In the genomic region with DNA sequence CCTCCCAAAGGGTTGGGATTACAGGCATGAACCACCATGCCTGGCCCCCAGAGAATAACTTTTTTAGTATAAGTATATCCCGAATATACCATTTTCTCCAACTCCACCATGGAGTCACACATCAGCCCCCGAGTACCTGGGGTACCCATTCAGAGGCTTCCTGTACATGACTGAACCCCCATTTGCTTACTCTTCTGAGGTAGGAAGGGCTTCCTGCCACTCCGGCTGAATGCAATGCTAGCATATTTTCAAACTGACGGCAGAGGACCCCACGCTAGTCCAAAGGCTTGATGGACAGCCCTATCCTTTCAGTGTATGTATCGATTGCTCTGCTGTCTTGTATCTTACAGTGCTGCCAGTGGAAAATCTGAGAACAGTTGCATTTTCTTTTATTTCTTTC, we compare ENCODE assay signal across 20 cellular contexts.
DNase-seq lines count a peak whose midpoint lies in the region; ATAC-seq and TF ChIP-seq lines count a peak whose summit lies in the region.
"Had no signal": no experiment of that assay in that cellular context is flagged by ENCODE, and none has a peak within 500 bp of the region (broad histone marks: within the 10 kb centered on the region; RNA-seq: fewer than 3 reads in every experiment).

No MANE protein-coding gene starts in this region.

- H4K20me1 ChIP-seq in IMR-90 (ENCODE audit: insufficient read depth, low read length), result no peaks in the 10 kb centered on the region
- H4K20me1 ChIP-seq: BLaER1 treated with 17β-estradiol and CSF1 and Interleukin-3, amounts not matched to agents 10 nM and 100 nM had no signal

- no peak overlapping the region for H2BK12ac ChIP-seq in mesenchymal stem cell (ENCODE audit: low read length in 2 of 2)

- CTCF ChIA-PET in IMR-90 (lab: Yijun Ruan, JAX), result no interaction called here

- H3K9ac ChIP-seq in IMR-90 (ENCODE audit: low read depth, low read length) (no peak overlapping the region), mesenchymal stem cell (ENCODE audit: low read length) (no peak overlapping the region)
- H3K9ac ChIP-seq: BLaER1 treated with 17β-estradiol and CSF1 and Interleukin-3, amounts not matched to agents 10 nM and 100 nM had no signal

- H3K14ac ChIP-seq in IMR-90 (replicated peaks; ENCODE audit: low read depth, low read length) (no peak overlapping the region), mesenchymal stem cell (ENCODE audit: low read length in 2 of 2) (no peak overlapping the region)

- H3K4me2 ChIP-seq in IMR-90 (ENCODE audit: low read depth, low read length) (no peak overlapping the region), mesenchymal stem cell (ENCODE audit: low read length, poor library complexity, severe bottlenecking) (no peak overlapping the region)
- H3K4me2 ChIP-seq: A549; BLaER1 treated with 17β-estradiol and CSF1 and Interleukin-3, amounts not matched to agents 10 nM and 100 nM had no signal

- H3K9me1 ChIP-seq in IMR-90 (ENCODE audit: insufficient read depth, low read length), result no peaks in the 10 kb centered on the region

- no peaks in the 10 kb centered on the region for H3K27me3 ChIP-seq in IMR-90 (ENCODE audit: control insufficient read depth, insufficient read depth, low read length)
- H3K27me3 ChIP-seq in esophagus muscularis mucosa, result no peaks in the 10 kb centered on the region
- H3K27me3 ChIP-seq in mesenchymal stem cell (ENCODE audit: control insufficient read depth in 1 of 2, insufficient read depth in 1 of 2, low read length in 2 of 2), result no peaks in the 10 kb centered on the region
- H3K27me3 ChIP-seq in brain microvascular endothelial cell (replicated peaks), result no peaks in the 10 kb centered on the region
- no peaks in the 10 kb centered on the region for H3K27me3 ChIP-seq in gastrocnemius medialis
- H3K27me3 ChIP-seq: BLaER1 treated with 17β-estradiol and CSF1 and Interleukin-3, amounts not matched to agents 10 nM and 100 nM had no signal

- no peak overlapping the region for H2BK20ac ChIP-seq in IMR-90 (ENCODE audit: low read depth, low read length)

- H3K79me1 ChIP-seq in IMR-90 (ENCODE audit: low read depth in 1 of 2, low read length in 2 of 2), result no peaks in the 10 kb centered on the region
- H3K79me1 ChIP-seq in mesenchymal stem cell (replicated peaks; ENCODE audit: low read length, poor library complexity, severe bottlenecking), result no peaks in the 10 kb centered on the region

- H2AK5ac ChIP-seq in IMR-90 (ENCODE audit: low read depth, low read length), result no peak overlapping the region
- peak overlapping the region; percentile 17 for H2AK5ac ChIP-seq in mesenchymal stem cell (ENCODE audit: low read length, severe bottlenecking)

- no TSS peak for BruUV-seq in IMR-90 (replicated peaks; lab: Mats Ljungman, UMichigan)

- POLR2A ChIA-PET in IMR-90 (lab: Charles Lee; ENCODE audit: unreplicated experiment), result no interaction called here

- no peak overlapping the region for H2AK9ac ChIP-seq in IMR-90 (replicated peaks; ENCODE audit: low read depth, low read length, poor library complexity)

- no peak for TF ChIP-seq POLR2A in IMR-90 (IDR thresholded peaks at IDR 0.05; ENCODE audit: low read depth, low read length)
- no peak for TF ChIP-seq POLR2A in esophagus muscularis mucosa (IDR thresholded peaks at IDR 0.05; ENCODE audit: low read depth)
- no peak for TF ChIP-seq POLR2A in gastrocnemius medialis (IDR thresholded peaks at IDR 0.05)

- 100% methylated on average over 4 of the region's 6 CpGs; no CpG with 5 or more reads in 1 of the 2 experiments for WGBS in IMR-90 (ENCODE audit: extremely low coverage in 2 of 2, insufficient read length in 1 of 2), 2 experiments
- WGBS in esophagus muscularis mucosa, result 92% methylated on average over 6 of the region's 6 CpGs
- WGBS in mesenchymal stem cell, result 95% methylated on average over 6 of the region's 6 CpGs

- H3K4me3 ChIP-seq in IMR-90 (ENCODE audit: insufficient read depth, low read depth, low read length), result no peak overlapping the region
- no peak overlapping the region for H3K4me3 ChIP-seq in esophagus muscularis mucosa
- H3K4me3 ChIP-seq in mesenchymal stem cell (ENCODE audit: insufficient read depth in 1 of 2, low read depth in 1 of 2, low read length in 2 of 2), result no peak overlapping the region
- H3K4me3 ChIP-seq in brain microvascular endothelial cell (ENCODE audit: low read depth, low read length), result no peak overlapping the region
- no peak overlapping the region for H3K4me3 ChIP-seq in gastrocnemius medialis
- H3K4me3 ChIP-seq: A549; BLaER1 treated with 17β-estradiol and CSF1 and Interleukin-3, amounts not matched to agents 10 nM and 100 nM had no signal

- H3K27ac Mint-ChIP-seq in osteocyte (ENCODE audit: unreplicated experiment), result no peak overlapping the region
- H3K27ac Mint-ChIP-seq: B cell; CD4-positive, alpha-beta T cell; CD8-positive, alpha-beta T cell had no signal

- H3K9me3 Mint-ChIP-seq in osteocyte (ENCODE audit: unreplicated experiment), result peaks cover 6% of the 10 kb centered on the region

- H3K4me3 Mint-ChIP-seq in osteocyte (ENCODE audit: unreplicated experiment), result no peak overlapping the region
- H3K4me3 Mint-ChIP-seq: B cell; CD4-positive, alpha-beta T cell; CD8-positive, alpha-beta T cell had no signal

- DNase-seq in IMR-90, result no peak
- DNase-seq in esophagus muscularis mucosa (ENCODE audit: extremely low spot score), result peak; percentile 88
- DNase-seq in mesenchymal stem cell, result no peak
- DNase-seq in osteocyte (ENCODE audit: extremely low spot score, unreplicated experiment), result peak; percentile 66
- no peak for DNase-seq in stimulated activated CD8-positive, alpha-beta memory T cell treated with anti-CD3 and anti-CD28 coated beads, Interleukin-4, amount 100 ng/mL, for 48 hours
- DNase-seq in brain microvascular endothelial cell, result no peak
- DNase-seq in gastrocnemius medialis, result no peak
- DNase-seq: AML-193; Caco-2; Calu3; CD4-positive, alpha-beta T cell; CD8-positive, alpha-beta T cell; DMS79 treated with DMSO at 0.1 percent for 48 hours; GF-D8 had no signal

- no peak overlapping the region for H3K27ac ChIP-seq in IMR-90 (ENCODE audit: insufficient read depth, low read length)
- no peak overlapping the region for H3K27ac ChIP-seq in esophagus muscularis mucosa (replicated peaks in 1 of 4)
- H3K27ac ChIP-seq in mesenchymal stem cell (ENCODE audit: low read length, poor library complexity, severe bottlenecking), result no peak overlapping the region
- H3K27ac ChIP-seq in brain microvascular endothelial cell, result no peak overlapping the region
- no peak overlapping the region for H3K27ac ChIP-seq in gastrocnemius medialis
- H3K27ac ChIP-seq: 22Rv1; BLaER1 treated with 17β-estradiol and CSF1 and Interleukin-3, amounts not matched to agents 10 nM and 100 nM; C4-2B had no signal

- H4K8ac ChIP-seq in IMR-90 (ENCODE audit: low read depth in 2 of 2, low read length in 2 of 2), result no peak overlapping the region
- H4K8ac ChIP-seq in mesenchymal stem cell (ENCODE audit: low read length), result no peak overlapping the region

- no peak overlapping the region for H3K4ac ChIP-seq in IMR-90 (ENCODE audit: low read depth, low read length)
- H3K4ac ChIP-seq in mesenchymal stem cell (ENCODE audit: low read depth in 1 of 2, low read length in 2 of 2), result no peak overlapping the region

- TF ChIP-seq CTCF in IMR-90 (conservative IDR thresholded peaks at IDR 0.05; ENCODE audit: low read depth, low read length) (no peak), esophagus muscularis mucosa (IDR thresholded peaks at IDR 0.05) (no peak), osteocyte (IDR thresholded peaks at IDR 0.05) (no peak), brain microvascular endothelial cell (IDR thresholded peaks at IDR 0.05; ENCODE audit: low read depth, low read length, missing control alignments) (no peak), gastrocnemius medialis (IDR thresholded peaks at IDR 0.05 in 4 of 5, conservative IDR thresholded peaks at IDR 0.05 in 1 of 5) (no peak)

- H3K9me3 ChIP-seq in IMR-90 (ENCODE audit: control insufficient read depth, insufficient read depth, low read length) (peaks cover 3% of the 10 kb centered on the region), esophagus muscularis mucosa (peaks cover 0 to 10% (median 6%) of the 10 kb centered on the region in 4 donors), mesenchymal stem cell (ENCODE audit: control insufficient read depth, low read length) (peaks cover 9% of the 10 kb centered on the region), gastrocnemius medialis (no peaks in the 10 kb centered on the region)
- H3K9me3 ChIP-seq: Caco-2 had no signal

- peaks cover 2% of the 10 kb centered on the region for H3K4me1 Mint-ChIP-seq in osteocyte (ENCODE audit: unreplicated experiment)
- H3K4me1 Mint-ChIP-seq: B cell had no signal

- H3K4me1 ChIP-seq in IMR-90 (ENCODE audit: control insufficient read depth, insufficient read depth, low read length) (no peaks in the 10 kb centered on the region), esophagus muscularis mucosa (no peaks in the 10 kb centered on the region), mesenchymal stem cell (ENCODE audit: control insufficient read depth, insufficient read depth, low read depth, low read length) (peaks cover 6% of the 10 kb centered on the region), gastrocnemius medialis (no peaks in the 10 kb centered on the region)
- H3K4me1 ChIP-seq: A549; BLaER1 treated with 17β-estradiol and CSF1 and Interleukin-3, amounts not matched to agents 10 nM and 100 nM; Caco-2 had no signal

- H3K56ac ChIP-seq in IMR-90 (ENCODE audit: extremely low read depth, insufficient read depth, low read length), result no peak overlapping the region

- no peak for ATAC-seq in IMR-90 (ENCODE audit: low read depth)
- no peak for ATAC-seq in activated CD4-positive, CD25-positive, alpha-beta regulatory T cell treated with anti-CD3 and anti-CD28 coated beads, Interleukin-2, amount 50 U/mL, for 24 hours
- no peak for ATAC-seq in gastrocnemius medialis
- ATAC-seq: A549; CD8-positive, alpha-beta T cell had no signal

- TF ChIP-seq RAD21 in IMR-90 (IDR thresholded peaks at IDR 0.05; ENCODE audit: low read length), result no peak

- H4K91ac ChIP-seq in IMR-90 (ENCODE audit: insufficient read depth, low read depth, low read length) (no peak overlapping the region), mesenchymal stem cell (ENCODE audit: low read length) (no peak overlapping the region)

- no peak overlapping the region for H2AFZ ChIP-seq in IMR-90 (replicated peaks; ENCODE audit: low read length, poor library complexity)
- no peak overlapping the region for H2AFZ ChIP-seq in mesenchymal stem cell (ENCODE audit: low read depth, low read length)

- H3K23ac ChIP-seq in IMR-90 (ENCODE audit: low read depth, low read length) (no peak overlapping the region), mesenchymal stem cell (ENCODE audit: low read length in 2 of 2) (no peak overlapping the region)

- in situ Hi-C loops in IMR-90 (cut with MboI; ENCODE audit: low sequenced_read_pairs), result no loop called here
- in situ Hi-C loops in brain microvascular endothelial cell (cut with HindIII; ENCODE audit: low pct_ligation_motif_present, low sequenced_read_pairs), result no loop called here
- in situ Hi-C loops in gastrocnemius medialis (cut with MboI; ENCODE audit: low sequenced_read_pairs in 4 of 4), result no loop called here

- no peak overlapping the region for H4K5ac ChIP-seq in IMR-90 (ENCODE audit: low read depth, low read length)

- TF ChIP-seq EP300 in esophagus muscularis mucosa (IDR thresholded peaks at IDR 0.05), result no peak

- intact Hi-C loops in IMR-90 (cut with micrococcal nuclease) (no loop called here), esophagus muscularis mucosa (cut with DNase I) (no loop called here), gastrocnemius medialis (cut with DNase I; ENCODE audit: low total_unique reads) (no loop called here)

- H2BK120ac ChIP-seq in IMR-90 (ENCODE audit: low read depth, low read length) (no peak overlapping the region), mesenchymal stem cell (ENCODE audit: low read depth, low read length) (no peak overlapping the region)

- H2BK15ac ChIP-seq in IMR-90 (ENCODE audit: low read depth, low read length) (0 out of 3 replicates have a peak overlapping the region, but pooled peaks have one; percentile 13), mesenchymal stem cell (ENCODE audit: low read depth, poor library complexity, severe bottlenecking) (no peak overlapping the region)

- peaks cover 5% of the 10 kb centered on the region for H3K36me3 Mint-ChIP-seq in osteocyte (ENCODE audit: unreplicated experiment)
- H3K36me3 Mint-ChIP-seq: CD8-positive, alpha-beta T cell had no signal

- dilution Hi-C loops in IMR-90 (cut with HindIII; ENCODE audit: low sequenced_read_pairs, unreplicated experiment), result no loop called here

- H3K36me3 ChIP-seq in IMR-90 (ENCODE audit: control insufficient read depth, insufficient read depth, low read length), result no peaks in the 10 kb centered on the region
- H3K36me3 ChIP-seq in esophagus muscularis mucosa, result no peaks in the 10 kb centered on the region
- no peaks in the 10 kb centered on the region for H3K36me3 ChIP-seq in mesenchymal stem cell (ENCODE audit: control insufficient read depth in 1 of 2, insufficient read depth in 2 of 2, low read depth in 1 of 2, low read length in 2 of 2)
- no peaks in the 10 kb centered on the region for H3K36me3 ChIP-seq in brain microvascular endothelial cell (replicated peaks)
- no peaks in the 10 kb centered on the region for H3K36me3 ChIP-seq in gastrocnemius medialis
- H3K36me3 ChIP-seq: BLaER1 treated with 17β-estradiol and CSF1 and Interleukin-3, amounts not matched to agents 10 nM and 100 nM had no signal

- H3K27me3 Mint-ChIP-seq in osteocyte (ENCODE audit: unreplicated experiment), result no peaks in the 10 kb centered on the region
- H3K27me3 Mint-ChIP-seq: B cell had no signal

- H3K18ac ChIP-seq in IMR-90 (ENCODE audit: low read depth, low read length) (no peak overlapping the region), mesenchymal stem cell (ENCODE audit: low read depth in 1 of 2, low read length in 2 of 2) (no peak overlapping the region)

- no peak overlapping the region for H2BK5ac ChIP-seq in IMR-90 (ENCODE audit: low read depth, low read length, poor library complexity, severe bottlenecking)
- no peak overlapping the region for H2BK5ac ChIP-seq in mesenchymal stem cell (ENCODE audit: low read depth, low read length, poor library complexity, severe bottlenecking)

Comparison
In these comparisons a context has a peak if more than half of its experiments do, and no peak if none do; other contexts are left out.
1. DNase-seq: peak in esophagus muscularis mucosa (single experiment) and osteocyte (single experiment); none in IMR-90 (single experiment), mesenchymal stem cell (single experiment), stimulated activated CD8-positive, alpha-beta memory T cell treated with anti-CD3 and anti-CD28 coated beads, Interleukin-4, amount 100 ng/mL, for 48 hours (single experiment), brain microvascular endothelial cell (single experiment) and gastrocnemius medialis (0 of 2).